Comparison of ENCODE assay signal across 20 cellular contexts in the genomic region with DNA sequence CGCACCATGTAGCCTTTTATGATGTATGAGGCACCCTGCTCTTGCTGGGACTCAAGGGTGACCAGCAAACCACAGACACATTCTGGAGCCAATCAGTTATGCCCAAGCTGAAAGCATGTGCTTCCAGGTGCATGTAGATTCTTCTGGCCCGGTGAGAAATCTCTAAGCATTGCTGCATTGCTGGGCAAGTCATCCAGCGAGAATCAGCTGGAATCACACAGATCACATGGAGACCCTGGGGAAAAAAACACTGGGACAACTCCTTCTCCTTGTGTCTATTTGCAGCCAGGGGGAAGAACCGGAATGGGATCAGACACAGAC.
DNase-seq lines count a peak whose midpoint lies in the region; ATAC-seq, FAIRE-seq and TF ChIP-seq lines count a peak whose summit lies in the region.
"Had no signal": no experiment of that assay in that cellular context is flagged by ENCODE, and none has a peak within 500 bp of the region (broad histone marks: within the 10 kb centered on the region; RNA-seq: fewer than 3 reads in every experiment).

No MANE protein-coding gene starts in this region.

- no peak for TF ChIP-seq POLR2A in vagina (IDR thresholded peaks at IDR 0.05)

- H3K9me2 ChIP-seq in GM23338 (ENCODE audit: insufficient read depth), result no peaks in the 10 kb centered on the region

- ATAC-seq in activated naive CD8-positive, alpha-beta T cell treated with anti-CD3 and anti-CD28 coated beads, Interleukin-2, amount 50 U/mL, for 24 hours, result no peak
- ATAC-seq in GM23338 (no peak), SK-N-SH treated with all-trans-retinoic acid at 6 μM for 48 hours (peak; percentile 10), GM21717 (IDR thresholded peaks at IDR 0.05; ENCODE audit: unreplicated experiment) (no peak)
- ATAC-seq: naive thymus-derived CD8-positive, alpha-beta T cell had no signal

- DNase-seq in activated naive CD8-positive, alpha-beta T cell treated with anti-CD3 and anti-CD28 coated beads, Interleukin-2, amount 50 U/mL, for 24 hours, result no peak
- no peak for DNase-seq in activated naive CD8-positive, alpha-beta T cell treated with anti-CD3 and anti-CD28 coated beads for 36 hours
- DNase-seq in GM23338 (ENCODE audit: low spot score) (no peak), keratinocyte (ENCODE audit: low read depth, low spot score) (no peak), SIG-M5 (lab: John Stamatoyannopoulos, UW) (no peak), vagina (ENCODE audit: extremely low spot score in 2 of 2) (no peak)
- DNase-seq: caudate nucleus; MM.1S; NCI-H1930; NCI-H526 treated with DMSO at 0.1 percent for 48 hours; stimulated activated CD4-positive, alpha-beta T cell treated with anti-CD3 and anti-CD28 coated beads, Interleukin-4, amount 100 ng/mL, for 4 hours; stimulated activated CD8-positive, alpha-beta memory T cell treated with anti-CD3 and anti-CD28 coated beads, Interleukin-4, amount 100 ng/mL, for 48 hours; SW 1271 had no signal

- H3K27ac Mint-ChIP-seq in activated naive CD8-positive, alpha-beta T cell treated with anti-CD3 and anti-CD28 coated beads, Interleukin-2, amount 50 U/mL, for 24 hours, result peak overlapping the region; percentile 43
- no peak overlapping the region for H3K27ac Mint-ChIP-seq in activated naive CD8-positive, alpha-beta T cell treated with anti-CD3 and anti-CD28 coated beads for 36 hours
- H3K27ac Mint-ChIP-seq in GM23338, result no peak overlapping the region
- H3K27ac Mint-ChIP-seq: memory B cell had no signal

- no peaks in the 10 kb centered on the region for H3K27me3 Mint-ChIP-seq in activated naive CD8-positive, alpha-beta T cell treated with anti-CD3 and anti-CD28 coated beads, Interleukin-2, amount 50 U/mL, for 24 hours
- no peaks in the 10 kb centered on the region for H3K27me3 Mint-ChIP-seq in activated naive CD8-positive, alpha-beta T cell treated with anti-CD3 and anti-CD28 coated beads for 36 hours
- peaks cover 2% of the 10 kb centered on the region for H3K27me3 Mint-ChIP-seq in GM23338 (ENCODE audit: insufficient read depth, low read depth, poor library complexity)
- H3K27me3 Mint-ChIP-seq: memory B cell had no signal

- H3K4me3 Mint-ChIP-seq in activated naive CD8-positive, alpha-beta T cell treated with anti-CD3 and anti-CD28 coated beads, Interleukin-2, amount 50 U/mL, for 24 hours, result no peak overlapping the region
- no peak overlapping the region for H3K4me3 Mint-ChIP-seq in activated naive CD8-positive, alpha-beta T cell treated with anti-CD3 and anti-CD28 coated beads for 36 hours
- no peak overlapping the region for H3K4me3 Mint-ChIP-seq in GM23338
- H3K4me3 Mint-ChIP-seq: activated T-helper 1 cell treated with anti-CD3 and anti-CD28 coated beads, Interleukin-12 subunit alpha, Interleukin-12 subunit beta, Interleukin-2, Interleukin-4 antibody, amounts not matched to agents 30 ng/mL and 10 ng/mL and 1 ng/mL, durations not matched to agents 14 hours and 24 hours and 36 hours; memory B cell had no signal

- H3K4me3 ChIP-seq in GM23338, result no peak overlapping the region
- no peak overlapping the region for H3K4me3 ChIP-seq in keratinocyte (ENCODE audit: control insufficient read depth in 2 of 3, extremely low read depth in 1 of 3, insufficient read depth in 2 of 3, low read depth in 1 of 3, low read length in 3 of 3)
- no peak overlapping the region for H3K4me3 ChIP-seq in vagina
- H3K4me3 ChIP-seq: esophagus muscularis mucosa, skin epidermis had no signal

- H3K9ac ChIP-seq in keratinocyte (ENCODE audit: control insufficient read depth, extremely low read depth, insufficient read depth, low read length), result no peak overlapping the region

- peaks cover 61% of the 10 kb centered on the region for H3K4me1 Mint-ChIP-seq in activated naive CD8-positive, alpha-beta T cell treated with anti-CD3 and anti-CD28 coated beads, Interleukin-2, amount 50 U/mL, for 24 hours
- peaks cover 23% of the 10 kb centered on the region for H3K4me1 Mint-ChIP-seq in activated naive CD8-positive, alpha-beta T cell treated with anti-CD3 and anti-CD28 coated beads for 36 hours
- peaks cover 32% of the 10 kb centered on the region for H3K4me1 Mint-ChIP-seq in GM23338

- H3K4me2 ChIP-seq in GM23338 (0 out of 2 replicates have a peak overlapping the region, but pooled peaks have one; percentile 18), keratinocyte (ENCODE audit: control insufficient read depth, extremely low read depth, insufficient read depth, low read depth, low read length) (no peak overlapping the region)

- H3K36me3 ChIP-seq in GM23338 (ENCODE audit: insufficient read depth) (no peaks in the 10 kb centered on the region), keratinocyte (ENCODE audit: control insufficient read depth in 2 of 2, extremely low read depth in 1 of 2, insufficient read depth in 2 of 2, low read length in 2 of 2) (no peaks in the 10 kb centered on the region), vagina (no peaks in the 10 kb centered on the region)
- H3K36me3 ChIP-seq: esophagus muscularis mucosa had no signal

- no peaks in the 10 kb centered on the region for H3K27me3 ChIP-seq in GM23338 (ENCODE audit: insufficient read depth)
- no peaks in the 10 kb centered on the region for H3K27me3 ChIP-seq in keratinocyte (ENCODE audit: control insufficient read depth, extremely low read depth, insufficient read depth, low read length)
- H3K27me3 ChIP-seq in vagina, result no peaks in the 10 kb centered on the region
- H3K27me3 ChIP-seq: esophagus muscularis mucosa had no signal

- H3K4me1 ChIP-seq in GM23338 (ENCODE audit: insufficient read depth) (peaks cover 28% of the 10 kb centered on the region), keratinocyte (ENCODE audit: control insufficient read depth, extremely low read depth, insufficient read depth, low read length) (peaks cover 31% of the 10 kb centered on the region), vagina (peaks cover 35% of the 10 kb centered on the region)

- dilution Hi-C loops in keratinocyte (cut with MboI; ENCODE audit: extremely low pct_ligation_motif_present, low sequenced_read_pairs), result no loop called here

- H2AFZ ChIP-seq in GM23338 (0 out of 2 replicates have a peak overlapping the region, but pooled peaks have one; percentile 18), keratinocyte (ENCODE audit: control insufficient read depth, low read length) (no peak overlapping the region)

- TF ChIP-seq CTCF in GM23338 (conservative IDR thresholded peaks at IDR 0.05; ENCODE audit: low read depth in 2 of 2) (no peak), keratinocyte (optimal IDR thresholded peaks at IDR 0.05 in 1 of 3, IDR thresholded peaks at IDR 0.05 in 1 of 3, conservative IDR thresholded peaks at IDR 0.05 in 1 of 3; ENCODE audit: extremely low read depth in 1 of 3, insufficient read depth in 2 of 3, low read length in 3 of 3) (no peak), vagina (IDR thresholded peaks at IDR 0.05) (no peak)

- H3K36me3 Mint-ChIP-seq in activated naive CD8-positive, alpha-beta T cell treated with anti-CD3 and anti-CD28 coated beads, Interleukin-2, amount 50 U/mL, for 24 hours (ENCODE audit: low read depth), result no peaks in the 10 kb centered on the region
- H3K36me3 Mint-ChIP-seq in activated naive CD8-positive, alpha-beta T cell treated with anti-CD3 and anti-CD28 coated beads for 36 hours, result peaks cover 2% of the 10 kb centered on the region
- no peaks in the 10 kb centered on the region for H3K36me3 Mint-ChIP-seq in GM23338 (ENCODE audit: low read depth)
- H3K36me3 Mint-ChIP-seq: memory B cell; naive thymus-derived CD8-positive, alpha-beta T cell had no signal

- intact Hi-C loops in vagina (cut with DNase I), result no loop called here

- peaks cover 7% of the 10 kb centered on the region for H3K9me3 Mint-ChIP-seq in activated naive CD8-positive, alpha-beta T cell treated with anti-CD3 and anti-CD28 coated beads, Interleukin-2, amount 50 U/mL, for 24 hours
- H3K9me3 Mint-ChIP-seq in activated naive CD8-positive, alpha-beta T cell treated with anti-CD3 and anti-CD28 coated beads for 36 hours, result peaks cover 2% of the 10 kb centered on the region
- H3K9me3 Mint-ChIP-seq in GM23338, result no peaks in the 10 kb centered on the region
- H3K9me3 Mint-ChIP-seq: activated T-helper 1 cell treated with anti-CD3 and anti-CD28 coated beads, Interleukin-12 subunit alpha, Interleukin-12 subunit beta, Interleukin-2, Interleukin-4 antibody, amounts not matched to agents 30 ng/mL and 10 ng/mL and 1 ng/mL, durations not matched to agents 14 hours and 24 hours and 36 hours; memory B cell had no signal

- no peaks in the 10 kb centered on the region for H3F3A ChIP-seq in GM23338 (replicated peaks; ENCODE audit: low read depth)

- FAIRE-seq in keratinocyte (lab: Jason Lieb, UNC), result peak; percentile 36

- no peaks in the 10 kb centered on the region for H3K9me3 ChIP-seq in keratinocyte (ENCODE audit: control insufficient read depth, low read depth, low read length)
- no peaks in the 10 kb centered on the region for H3K9me3 ChIP-seq in vagina
- H3K9me3 ChIP-seq: esophagus muscularis mucosa had no signal

- no peak overlapping the region for H3K27ac ChIP-seq in GM23338 (ENCODE audit: low read depth)
- H3K27ac ChIP-seq in keratinocyte (ENCODE audit: control insufficient read depth, insufficient read depth, low read length), result no peak overlapping the region
- H3K27ac ChIP-seq in vagina, result no peak overlapping the region
- H3K27ac ChIP-seq: esophagus muscularis mucosa, skin epidermis had no signal

- no peaks in the 10 kb centered on the region for H3K79me2 ChIP-seq in GM23338 (replicated peaks; ENCODE audit: insufficient read depth)
- no peaks in the 10 kb centered on the region for H3K79me2 ChIP-seq in keratinocyte (ENCODE audit: control insufficient read depth, insufficient read depth, low read length)

- no peaks in the 10 kb centered on the region for H3K9me1 ChIP-seq in keratinocyte (ENCODE audit: control insufficient read depth, extremely low read depth, insufficient read depth, low read length)

- no peaks in the 10 kb centered on the region for H4K20me1 ChIP-seq in GM23338 (replicated peaks; ENCODE audit: insufficient read depth)
- H4K20me1 ChIP-seq in keratinocyte (ENCODE audit: control insufficient read depth, extremely low read depth, insufficient read depth, low read length), result no peaks in the 10 kb centered on the region

TF ChIP-seq in SK-N-SH treated with all-trans-retinoic acid at 6 μM for 48 hours, 23 proteins besides CTCF, POLR2A, EP300 and RAD21 (continues in another document):
- TF ChIP-seq ZFP30 (CRISPR knock-in tag; IDR thresholded peaks at IDR 0.05), result no peak
- TF ChIP-seq, protein P1, sequence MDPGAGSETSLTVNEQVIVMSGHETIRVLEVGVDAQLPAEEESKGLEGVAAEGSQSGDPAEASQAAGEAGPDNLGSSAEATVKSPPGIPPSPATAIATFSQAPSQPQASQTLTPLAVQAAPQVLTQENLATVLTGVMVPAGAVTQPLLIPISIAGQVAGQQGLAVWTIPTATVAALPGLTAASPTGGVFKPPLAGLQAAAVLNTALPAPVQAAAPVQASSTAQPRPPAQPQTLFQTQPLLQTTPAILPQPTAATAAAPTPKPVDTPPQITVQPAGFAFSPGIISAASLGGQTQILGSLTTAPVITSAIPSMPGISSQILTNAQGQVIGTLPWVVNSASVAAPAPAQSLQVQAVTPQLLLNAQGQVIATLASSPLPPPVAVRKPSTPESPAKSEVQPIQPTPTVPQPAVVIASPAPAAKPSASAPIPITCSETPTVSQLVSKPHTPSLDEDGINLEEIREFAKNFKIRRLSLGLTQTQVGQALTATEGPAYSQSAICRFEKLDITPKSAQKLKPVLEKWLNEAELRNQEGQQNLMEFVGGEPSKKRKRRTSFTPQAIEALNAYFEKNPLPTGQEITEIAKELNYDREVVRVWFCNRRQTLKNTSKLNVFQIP (CRISPR knock-in tag; IDR thresholded peaks at IDR 0.05; ENCODE audit: borderline replicate concordance, low read depth), result no peak
